1 cellular context compared by ENCODE assay signal in the genomic region with DNA sequence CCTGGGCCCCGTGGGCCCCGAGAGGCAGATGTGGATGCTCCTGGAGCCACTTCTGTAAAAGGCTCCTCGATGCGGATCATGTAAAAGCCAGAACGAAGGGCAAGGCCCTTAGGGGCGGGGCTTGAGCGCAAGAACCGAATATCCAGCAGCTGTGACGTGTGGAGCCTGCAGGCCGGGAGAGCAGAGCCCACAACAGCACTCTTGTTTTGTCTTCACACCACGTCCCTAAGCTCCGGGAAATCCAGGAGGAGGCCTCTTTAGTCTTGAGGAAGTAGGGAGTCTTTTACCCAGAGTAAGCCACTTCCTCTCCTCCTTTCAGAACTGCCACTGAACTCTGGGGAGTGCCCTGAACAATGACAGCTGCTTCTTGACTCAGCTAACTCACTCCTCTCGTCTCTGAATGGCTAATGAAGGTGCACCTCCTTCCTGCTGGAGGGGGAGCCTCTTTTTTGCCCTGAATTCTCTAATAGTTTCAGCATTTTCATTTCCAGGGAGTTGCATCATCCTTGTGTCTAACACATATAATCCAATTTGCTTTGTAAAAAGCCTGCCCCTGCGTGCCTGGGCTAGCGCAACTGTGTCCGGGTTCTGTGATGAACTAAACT.
TF ChIP-seq lines count a peak whose summit lies in the region.

No MANE protein-coding gene starts in this region.

TF ChIP-seq in H1, 55 proteins besides CTCF, POLR2A, EP300 and RAD21 (continued from another document):
- TF ChIP-seq, protein P1, sequence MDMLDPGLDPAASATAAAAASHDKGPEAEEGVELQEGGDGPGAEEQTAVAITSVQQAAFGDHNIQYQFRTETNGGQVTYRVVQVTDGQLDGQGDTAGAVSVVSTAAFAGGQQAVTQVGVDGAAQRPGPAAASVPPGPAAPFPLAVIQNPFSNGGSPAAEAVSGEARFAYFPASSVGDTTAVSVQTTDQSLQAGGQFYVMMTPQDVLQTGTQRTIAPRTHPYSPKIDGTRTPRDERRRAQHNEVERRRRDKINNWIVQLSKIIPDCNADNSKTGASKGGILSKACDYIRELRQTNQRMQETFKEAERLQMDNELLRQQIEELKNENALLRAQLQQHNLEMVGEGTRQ (IDR thresholded peaks at IDR 0.05; ENCODE audit: low read length): no peak
- TF ChIP-seq POLR2AphosphoS5 (IDR thresholded peaks at IDR 0.05; ENCODE audit: low read depth, low read length): no peak
